ENCODE assay signal across 8 cellular contexts in genomic region chr18:25503567-25504081, GRCh38.
DNase-seq lines count a peak whose midpoint lies in the region; ATAC-seq and TF ChIP-seq lines count a peak whose summit lies in the region.

No MANE protein-coding gene starts in this region.

- DNase-seq in DMS79 treated with DMSO at 0.1 percent for 48 hours (lab: John Stamatoyannopoulos, UW) (peak; percentile 58), NCI-H69 (lab: John Stamatoyannopoulos, UW) (peak; percentile 86), coronary artery (ENCODE audit: low spot score) (peak; percentile 74), kidney epithelial cell (ENCODE audit: low read depth) (peak; percentile 51), stomach (no peak)
- DNase-seq in stimulated activated CD4-positive, alpha-beta T cell treated with anti-CD3 and anti-CD28 coated beads, Interleukin-15, amount 100 ng/mL, for 24 hours: no peak
- DNase-seq in NK-92 treated with Interleukin-12 subunit alpha and Interleukin-12 subunit beta, amount 100 ng/mL, for 24 hours (lab: John Stamatoyannopoulos, UW): no peak

- H3K36me3 ChIP-seq in kidney epithelial cell (ENCODE audit: control insufficient read depth, insufficient read depth, low read length): no peaks in the 10 kb centered on the region
- H3K36me3 ChIP-seq in stomach: no peaks in the 10 kb centered on the region

- intact Hi-C loops in stomach (cut with DNase I; ENCODE audit: low total_unique reads): no loop called here

- H3K4me3 ChIP-seq in coronary artery (peak overlapping the region; percentile 65), kidney epithelial cell (ENCODE audit: low read depth, low read length) (peak overlapping the region; percentile 28), stomach (peak overlapping the region; percentile 29 to 43 (median 38))

- 8 to 11% (median 11%) methylated on average over 11 of the region's 11 CpGs for WGBS in stomach, 5 donors

- no peak for ATAC-seq in HG03139 (IDR thresholded peaks at IDR 0.05; ENCODE audit: unreplicated experiment)

- peaks cover 0 to 12% (median 0%) of the 10 kb centered on the region in 4 donors for H3K4me1 ChIP-seq in stomach

- no peak for TF ChIP-seq CTCF in coronary artery (IDR thresholded peaks at IDR 0.05)
- TF ChIP-seq CTCF in kidney epithelial cell (IDR thresholded peaks at IDR 0.05; ENCODE audit: insufficient read depth, low read length, poor library complexity, severe bottlenecking): no peak
- no peak for TF ChIP-seq CTCF in stomach (IDR thresholded peaks at IDR 0.05)

- TF ChIP-seq EP300 in stomach (IDR thresholded peaks at IDR 0.05): no peak

- H3K27ac ChIP-seq in coronary artery: peak overlapping the region in 1 of 2 donors; percentile 20
- H3K27ac ChIP-seq in stomach: peak overlapping the region in 2 of 5 donors; percentile 46 to 52

- H3K9me3 ChIP-seq in stomach: no peaks in the 10 kb centered on the region

- TF ChIP-seq POLR2A in stomach (IDR thresholded peaks at IDR 0.05): no peak

- H3K27me3 ChIP-seq in kidney epithelial cell (ENCODE audit: control insufficient read depth, insufficient read depth, low read length) (no peaks in the 10 kb centered on the region), stomach (no peaks in the 10 kb centered on the region)

Comparison
In these comparisons a context has a peak if more than half of its experiments do, and no peak if none do; other contexts are left out.
1. DNase-seq: peak in DMS79 treated with DMSO at 0.1 percent for 48 hours (single experiment), NCI-H69 (single experiment), coronary artery (single experiment) and kidney epithelial cell (single experiment); none in stomach (single experiment), stimulated activated CD4-positive, alpha-beta T cell treated with anti-CD3 and anti-CD28 coated beads, Interleukin-15, amount 100 ng/mL, for 24 hours (single experiment) and NK-92 treated with Interleukin-12 subunit alpha and Interleukin-12 subunit beta, amount 100 ng/mL, for 24 hours (single experiment).
2. Peak in every context shown above with its lines, with median percentiles within 50 percentile points of each other: H3K4me3 ChIP-seq.